27 cellular contexts compared by ENCODE assay signal in the genomic region with DNA sequence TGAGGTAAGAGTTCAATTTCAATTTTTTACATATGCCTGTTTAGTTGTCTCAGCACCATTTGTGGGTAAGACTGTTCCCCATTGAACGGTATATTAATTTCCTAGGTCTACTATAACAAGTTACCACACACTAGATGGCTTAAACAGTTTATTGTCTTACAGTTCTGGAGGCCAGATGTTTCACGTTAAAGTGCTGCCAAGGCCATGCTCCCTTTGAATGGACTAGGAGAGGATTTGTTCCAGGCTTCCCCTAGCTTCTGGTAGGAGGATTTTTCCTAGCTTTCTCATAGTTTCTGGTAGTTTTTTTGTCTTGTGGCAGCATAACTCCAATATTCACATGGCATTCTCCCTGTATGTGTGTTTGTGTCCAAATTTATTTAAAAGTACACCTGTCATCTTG.
A peak's percentile ranks its signal among the peaks of the same experiment; 100 is the strongest.
DNase-seq lines count a peak whose midpoint lies in the region; ATAC-seq, FAIRE-seq and TF ChIP-seq lines count a peak whose summit lies in the region.
"Had no signal": no experiment of that assay in that cellular context is flagged by ENCODE, and none has a peak within 500 bp of the region (broad histone marks: within the 10 kb centered on the region; RNA-seq: fewer than 3 reads in every experiment).

No MANE protein-coding gene starts in this region.

- FAIRE-seq in endometrium (lab: Jason Lieb, UNC), result peak; percentile 26
- FAIRE-seq: A204.1, GM12892, GM18507 had no signal

- peak; percentile 65 for DNase-seq in fibroblast of gingiva (ENCODE audit: low read depth)
- peak; percentile 61 for DNase-seq in fibroblast of the aortic adventitia (ENCODE audit: low read depth)
- DNase-seq in left kidney (ENCODE audit: low read depth, low spot score), result peak; percentile 2
- DNase-seq in occipital lobe (lab: John Stamatoyannopoulos, UW), result no peak
- no peak for DNase-seq in NCI-H1105 treated with DMSO at 0.1 percent for 48 hours (lab: John Stamatoyannopoulos, UW)
- DNase-seq: 8988T; ACHN; BE2C; C1 segment of cervical spinal cord; CD4-positive, alpha-beta memory T cell; CD4-positive, CD25-positive, alpha-beta regulatory T cell; CD8-positive, alpha-beta memory T cell; COR-L47; DMS 273 treated with DMSO at 0.1 percent for 48 hours; DMS153; DMS53; DMS79; DND-41; EL; GDM1 had no signal

- ATAC-seq in HG02884 (IDR thresholded peaks at IDR 0.05; ENCODE audit: unreplicated experiment) (no peak), GM21723 (IDR thresholded peaks at IDR 0.05; ENCODE audit: unreplicated experiment) (no peak)

- H3K4me3 ChIP-seq in fibroblast of the aortic adventitia (ENCODE audit: low read depth, low read length), result no peak overlapping the region
- H3K4me3 ChIP-seq: BLaER1 had no signal

- peak; percentile 31 for TF ChIP-seq CTCF in fibroblast of the aortic adventitia (IDR thresholded peaks at IDR 0.05; ENCODE audit: insufficient read depth, low read length)

Comparison
In these comparisons a context has a peak if more than half of its experiments do, and no peak if none do; other contexts are left out.
1. DNase-seq: peak in fibroblast of gingiva (single experiment), fibroblast of the aortic adventitia (single experiment) and left kidney (single experiment); none in occipital lobe (single experiment) and NCI-H1105 treated with DMSO at 0.1 percent for 48 hours (single experiment).